Comparison of ENCODE assay signal across 21 cellular contexts in genomic region chr13:33373624-33374023, GRCh38.
"Had no signal": no experiment of that assay in that cellular context is flagged by ENCODE, and none has a peak within 500 bp of the region (broad histone marks: within the 10 kb centered on the region; RNA-seq: fewer than 3 reads in every experiment).

No MANE protein-coding gene starts in this region.

- H3K36me3 Mint-ChIP-seq: activated naive CD8-positive, alpha-beta T cell treated with anti-CD3 and anti-CD28 coated beads, Interleukin-2, amount 10 ng/mL, durations not matched to agents 7 days and 5 days; brain; naive thymus-derived CD4-positive, alpha-beta T cell had no signal

- H3K27ac Mint-ChIP-seq: activated CD4-positive, alpha-beta T cell treated with anti-CD3 and anti-CD28 coated beads, Interleukin-2, amount 10 ng/mL, durations not matched to agents 7 days and 5 days; activated CD8-positive, alpha-beta T cell treated with anti-CD3 and anti-CD28 coated beads, Interleukin-2, amount 10 ng/mL, durations not matched to agents 7 days and 5 days; activated naive CD8-positive, alpha-beta T cell treated with anti-CD3 and anti-CD28 coated beads, Interleukin-2, amount 10 ng/mL, durations not matched to agents 7 days and 5 days; activated T-cell treated with anti-CD3 and anti-CD28 coated beads, Interleukin-2, amount 50 U/mL, for 24 hours; activated T-helper 2 cell treated with anti-CD3 and anti-CD28 coated beads, Interferon-gamma antibody, Interleukin-2, Interleukin-4, amounts not matched to agents 10 μg/mL and 5 μg/mL and 100 μg/mL, durations not matched to agents 14 hours and 24 hours and 36 hours; brain; naive thymus-derived CD4-positive, alpha-beta T cell had no signal

- H3K4me1 Mint-ChIP-seq: activated CD4-positive, alpha-beta T cell treated with anti-CD3 and anti-CD28 coated beads, Interleukin-2, amount 10 ng/mL, durations not matched to agents 7 days and 5 days; activated naive CD8-positive, alpha-beta T cell treated with anti-CD3 and anti-CD28 coated beads, Interleukin-2, amount 10 ng/mL, durations not matched to agents 7 days and 5 days; naive thymus-derived CD4-positive, alpha-beta T cell had no signal

- H3K27me3 ChIP-seq: hepatocyte, pancreas, tibial artery had no signal

- H3K36me3 ChIP-seq: pancreas, tibial artery had no signal

- DNase-seq: activated CD4-positive, alpha-beta T cell treated with anti-CD3 and anti-CD28 coated beads, Interleukin-2, amount 10 ng/mL, durations not matched to agents 7 days and 5 days; activated CD8-positive, alpha-beta T cell treated with anti-CD3 and anti-CD28 coated beads, Interleukin-2, amount 10 ng/mL, durations not matched to agents 7 days and 5 days; activated naive CD4-positive, alpha-beta T cell treated with Interleukin-2 at 50 U/mL for 16 hours; activated naive CD8-positive, alpha-beta T cell treated with anti-CD3 and anti-CD28 coated beads, Interleukin-2, amount 10 ng/mL, durations not matched to agents 7 days and 5 days; activated T-cell treated with anti-CD3 and anti-CD28 coated beads, Interleukin-2, amount 50 U/mL, for 24 hours; amygdala; effector CD8-positive, alpha-beta T cell; left cardiac atrium; mesendoderm; naive thymus-derived CD4-positive, alpha-beta T cell; pancreas; stimulated activated CD4-positive, alpha-beta T cell treated with anti-CD3 and anti-CD28 coated beads, Interleukin-2, amount 100 ng/mL, for 24 hours; stimulated activated naive CD8-positive, alpha-beta T cell treated with anti-CD3 and anti-CD28 coated beads, Interleukin-15, Interleukin-2, amounts not matched to agents 100 U/mL and 50 U/mL, for 24 hours; substantia nigra; T-helper 1 cell; T-helper 9 cell; tibial artery had no signal

- H3K9me3 Mint-ChIP-seq: activated CD4-positive, alpha-beta T cell treated with anti-CD3 and anti-CD28 coated beads, Interleukin-2, amount 10 ng/mL, durations not matched to agents 7 days and 5 days; activated naive CD8-positive, alpha-beta T cell treated with anti-CD3 and anti-CD28 coated beads, Interleukin-2, amount 10 ng/mL, durations not matched to agents 7 days and 5 days; activated T-cell treated with anti-CD3 and anti-CD28 coated beads, Interleukin-2, amount 50 U/mL, for 24 hours; activated T-helper 2 cell treated with anti-CD3 and anti-CD28 coated beads, Interferon-gamma antibody, Interleukin-2, Interleukin-4, amounts not matched to agents 10 μg/mL and 5 μg/mL and 100 μg/mL, durations not matched to agents 14 hours and 24 hours and 36 hours; brain had no signal

- ATAC-seq: activated CD8-positive, alpha-beta T cell treated with anti-CD3 and anti-CD28 coated beads, Interleukin-2, amount 10 ng/mL, durations not matched to agents 7 days and 5 days; left cardiac atrium; naive thymus-derived CD4-positive, alpha-beta T cell; pancreas; sciatic nerve; stimulated activated naive CD8-positive, alpha-beta T cell treated with anti-CD3 and anti-CD28 coated beads, Interleukin-15, Interleukin-2, amounts not matched to agents 100 U/mL and 50 U/mL, for 24 hours had no signal

- H3K4me3 Mint-ChIP-seq: activated CD4-positive, alpha-beta T cell treated with anti-CD3 and anti-CD28 coated beads, Interleukin-2, amount 10 ng/mL, durations not matched to agents 7 days and 5 days; activated CD8-positive, alpha-beta T cell treated with anti-CD3 and anti-CD28 coated beads, Interleukin-2, amount 10 ng/mL, durations not matched to agents 7 days and 5 days; activated naive CD8-positive, alpha-beta T cell treated with anti-CD3 and anti-CD28 coated beads, Interleukin-2, amount 10 ng/mL, durations not matched to agents 7 days and 5 days; activated T-cell treated with anti-CD3 and anti-CD28 coated beads, Interleukin-2, amount 50 U/mL, for 24 hours; brain; naive thymus-derived CD4-positive, alpha-beta T cell had no signal

- H3K27me3 Mint-ChIP-seq: activated CD4-positive, alpha-beta T cell treated with anti-CD3 and anti-CD28 coated beads, Interleukin-2, amount 10 ng/mL, durations not matched to agents 7 days and 5 days; activated naive CD8-positive, alpha-beta T cell treated with anti-CD3 and anti-CD28 coated beads, Interleukin-2, amount 10 ng/mL, durations not matched to agents 7 days and 5 days had no signal

- H3K4me3 ChIP-seq: hepatocyte, pancreas, tibial artery had no signal
